In the genomic region with DNA sequence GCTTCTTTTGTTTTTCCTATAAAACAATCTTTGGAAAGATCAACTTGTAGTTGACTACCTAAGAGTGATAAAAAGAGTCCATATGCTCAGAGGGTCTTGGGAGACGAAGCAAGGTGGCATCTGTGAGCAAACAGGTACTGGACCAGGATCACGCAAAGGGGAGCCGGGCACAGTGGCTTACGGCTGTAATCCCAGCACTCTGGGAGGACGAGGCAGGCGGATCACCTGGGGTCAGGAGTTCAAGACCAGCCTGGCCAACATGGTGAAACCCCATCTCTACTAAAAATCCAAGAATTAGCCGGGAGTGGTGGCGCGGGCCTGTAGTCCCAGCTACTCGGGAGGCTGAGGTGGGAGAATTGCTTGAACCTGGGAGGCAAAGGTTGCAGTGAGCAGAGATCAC, we compare ENCODE assay signal across 9 cellular contexts. TPM values are rescaled to one million over a fixed set of nuclear protein-coding genes. Genes with fewer than 3 reads are reported as not detected.
DNase-seq lines count a peak whose midpoint lies in the region; ATAC-seq, FAIRE-seq and TF ChIP-seq lines count a peak whose summit lies in the region.
"Not testable (repeated sequence)": the region's sequence is repeated elsewhere in the genome, so short reads cannot be mapped to it uniquely, and the experiment has no call there.
"Had no signal": no experiment of that assay in that cellular context is flagged by ENCODE, and none has a peak within 500 bp of the region (broad histone marks: within the 10 kb centered on the region; RNA-seq: fewer than 3 reads in every experiment).

No MANE protein-coding gene starts in this region.

- whole genome bisulfite sequencing in esophagus muscularis mucosa, result 94% methylated on average over 10 of the region's 10 CpGs
- 90 to 97% (median 94%) methylated on average over 10 of the region's 10 CpGs for whole genome bisulfite sequencing in spleen, 5 donors

- TF ChIP-seq POLR2A in esophagus muscularis mucosa (IDR thresholded peaks at IDR 0.05; ENCODE audit: low read depth); spleen (IDR thresholded peaks at IDR 0.05): not testable (repeated sequence)

- H3K9ac ChIP-seq in kidney (ENCODE audit: low read length in 2 of 2), result peak overlapping the region; percentile 41 to 76

- peaks cover 53% of the 10 kb centered on the region for H3K27me3 ChIP-seq in CD4-positive, alpha-beta T cell (ENCODE audit: control insufficient read depth, insufficient read depth, low read length)
- H3K27me3 ChIP-seq in esophagus muscularis mucosa (peaks cover 9 to 58% (median 24%) of the 10 kb centered on the region in 4 donors), spleen (replicated peaks in 1 of 7) (peaks cover 0 to 68% (median 31%) of the 10 kb centered on the region in 7 donors), upper lobe of right lung (peaks cover 46% of the 10 kb centered on the region)

- not testable (repeated sequence) for ATAC-seq in CD4-positive, alpha-beta T cell (ENCODE audit: poor library complexity); WTC11; upper lobe of right lung

- H3K27me3 Mint-ChIP-seq in CD4-positive, alpha-beta T cell, result peaks cover 54% of the 10 kb centered on the region
- H3K27me3 Mint-ChIP-seq in WTC11 (ENCODE audit: low read depth), result peaks cover 73% of the 10 kb centered on the region
- H3K27me3 Mint-ChIP-seq in brain, result peaks cover 28% of the 10 kb centered on the region
- H3K27me3 Mint-ChIP-seq in nephron progenitor cell (ENCODE audit: low read depth, poor library complexity), result peaks cover 32% of the 10 kb centered on the region

- H3K9me3 Mint-ChIP-seq in CD4-positive, alpha-beta T cell; WTC11; nephron progenitor cell: not testable (repeated sequence)
- H3K9me3 Mint-ChIP-seq in brain, result peaks cover 0 to 11% (median 2%) of the 10 kb centered on the region in 5 experiments

- peak overlapping the region; percentile 51 for H3K4me3 Mint-ChIP-seq in CD4-positive, alpha-beta T cell
- H3K4me3 Mint-ChIP-seq in WTC11 (peak overlapping the region; percentile 68), brain (peak overlapping the region; percentile 79 to 85 (median 81)), nephron progenitor cell (peak overlapping the region; percentile 87)

- not testable (repeated sequence) for H3K36me3 Mint-ChIP-seq in CD4-positive, alpha-beta T cell (ENCODE audit: low read depth); WTC11; brain; nephron progenitor cell (ENCODE audit: low read depth)

- CTCF ChIA-PET in CD4-positive, alpha-beta T cell (lab: Charles Lee); WTC11 (lab: Charles Lee): not testable (repeated sequence)

- H3K27ac ChIP-seq in CD4-positive, alpha-beta T cell (ENCODE audit: low read depth, low read length); upper lobe of right lung: not testable (repeated sequence)
- peak overlapping the region in 2 of 4 donors; percentile 78 to 83 for H3K27ac ChIP-seq in esophagus muscularis mucosa (replicated peaks in 1 of 4)
- peak overlapping the region; percentile 92 for H3K27ac ChIP-seq in kidney (ENCODE audit: low read depth in 2 of 2, low read length in 2 of 2)
- peak overlapping the region in 5 of 8 donors; percentile 49 to 88 (median 86) for H3K27ac ChIP-seq in spleen

- not testable (repeated sequence) for FAIRE-seq in kidney (lab: Jason Lieb, UNC)

- POLR2A ChIA-PET in CD4-positive, alpha-beta T cell (lab: Charles Lee); WTC11 (lab: Charles Lee): not testable (repeated sequence)

- not testable (repeated sequence) for H3K36me3 ChIP-seq in esophagus muscularis mucosa; kidney (ENCODE audit: control insufficient read depth in 1 of 2, insufficient read depth in 2 of 2, low read length in 2 of 2); spleen; upper lobe of right lung

- H3K4me1 ChIP-seq in esophagus muscularis mucosa (peaks cover 6 to 30% (median 28%) of the 10 kb centered on the region in 4 donors), kidney (ENCODE audit: control insufficient read depth in 1 of 2, insufficient read depth in 1 of 2, low read depth in 1 of 2, low read length in 2 of 2) (peaks cover 16 to 25% of the 10 kb centered on the region in 2 donors), spleen (peaks cover 2 to 75% (median 39%) of the 10 kb centered on the region in 6 donors), upper lobe of right lung (peaks cover 15% of the 10 kb centered on the region)

- peak overlapping the region; percentile 57 to 78 (median 66) for H3K4me3 ChIP-seq in esophagus muscularis mucosa
- peak overlapping the region; percentile 63 to 72 for H3K4me3 ChIP-seq in kidney (ENCODE audit: low read length in 2 of 2)
- peak overlapping the region in 4 of 8 donors; percentile 57 to 77 (median 61) for H3K4me3 ChIP-seq in spleen
- H3K4me3 ChIP-seq in upper lobe of right lung, result peak overlapping the region; percentile 48

- not testable (repeated sequence) for H3K4me1 Mint-ChIP-seq in CD4-positive, alpha-beta T cell (ENCODE audit: low read depth); WTC11; brain
- peaks cover 50% of the 10 kb centered on the region for H3K4me1 Mint-ChIP-seq in nephron progenitor cell

- TF ChIP-seq CTCF in CD4-positive, alpha-beta T cell (IDR thresholded peaks at IDR 0.05); WTC11 (IDR thresholded peaks at IDR 0.05); brain (conservative IDR thresholded peaks at IDR 0.05); esophagus muscularis mucosa (IDR thresholded peaks at IDR 0.05); kidney (IDR thresholded peaks at IDR 0.05; ENCODE audit: borderline replicate concordance, extremely low read depth, insufficient read depth); nephron progenitor cell (IDR thresholded peaks at IDR 0.05); spleen (IDR thresholded peaks at IDR 0.05 in 8 of 11, conservative IDR thresholded peaks at IDR 0.05 in 3 of 11); upper lobe of right lung (IDR thresholded peaks at IDR 0.05): not testable (repeated sequence)

- not testable (repeated sequence) for H3K9me3 ChIP-seq in CD4-positive, alpha-beta T cell (ENCODE audit: control insufficient read depth, low read length); esophagus muscularis mucosa; kidney (ENCODE audit: control insufficient read depth in 1 of 2, low read length in 2 of 2); spleen; upper lobe of right lung

- TF ChIP-seq EP300 in esophagus muscularis mucosa (IDR thresholded peaks at IDR 0.05), result not testable (repeated sequence)

- not testable (repeated sequence) for H3K27ac Mint-ChIP-seq in CD4-positive, alpha-beta T cell; WTC11; nephron progenitor cell
- peak overlapping the region in 1 of 5 experiments; percentile 59 for H3K27ac Mint-ChIP-seq in brain

- intact Hi-C loops in CD4-positive, alpha-beta T cell (cut with DNase I, micrococcal nuclease); esophagus muscularis mucosa (cut with DNase I); kidney (cut with DNase I); spleen (cut with DNase I; ENCODE audit: low total_unique reads); upper lobe of right lung (cut with DNase I): not testable (repeated sequence)

- not testable (repeated sequence) for DNase-seq in CD4-positive, alpha-beta T cell; WTC11 (ENCODE audit: low spot score); esophagus muscularis mucosa (ENCODE audit: extremely low spot score); kidney; nephron progenitor cell; spleen; upper lobe of right lung

RNA-seq across cellular contexts. Expression of gene EFHD1, which starts 2.0 kb away (rescaled TPM):
- not detected for total RNA-seq in CD4-positive, alpha-beta T cell
- 5.4 to 6.8 TPM (median 6.1 TPM) in 3 replicates for total RNA-seq in WTC11 (2021)
- 263 TPM for polyA plus RNA-seq in brain (ENCODE audit: insufficient read depth, low read depth, low replicate concordance)
- 10 to 100 TPM; 13.3 to 23.7 (median 15.3) TPM for total RNA-seq in esophagus muscularis mucosa
- total RNA-seq in kidney, result 129 TPM
- polyA plus RNA-seq in kidney (ENCODE audit: insufficient read depth, low read depth, low replicate concordance), result 280 TPM
- 10 to 100 TPM; 19.8 to 96.2 (median 46.6) TPM for total RNA-seq in spleen
- 10 to 100 TPM; 13.6 to 50.5 (median 19.2) TPM for polyA plus RNA-seq in spleen
- 10.7 TPM for total RNA-seq in upper lobe of right lung
- total RNA-seq: HT1080 had no signal
